ENCODE assay signal across 1 cellular context in genomic region chr14:77053046-77053841, GRCh38.
TF ChIP-seq lines count a peak whose summit lies in the region.

No MANE protein-coding gene starts in this region.

TF ChIP-seq in K562, 482 proteins besides CTCF, POLR2A, EP300 and RAD21 (continued from another document and continues in another):
- TF ChIP-seq E2F4 (CRISPR knock-in tag; IDR thresholded peaks at IDR 0.05; ENCODE audit: low read depth): no peak
- no peak for TF ChIP-seq PHTF2 (CRISPR knock-in tag; IDR thresholded peaks at IDR 0.05)
- peak; percentile 19 to 81; a peak in 2 of 4 replicates for TF ChIP-seq MAZ (CRISPR knock-in tag; conservative IDR thresholded peaks at IDR 0.05 in 1 of 2, IDR thresholded peaks at IDR 0.05 in 1 of 2)
- no peak for TF ChIP-seq TEAD4 (IDR thresholded peaks at IDR 0.05; ENCODE audit: low read length)
- no peak for TF ChIP-seq TEAD4 (CRISPR knock-in tag; IDR thresholded peaks at IDR 0.05; ENCODE audit: borderline replicate concordance)
- peak; percentile 38; the same call in 1 of the 2 replicates for TF ChIP-seq ZNF592 (IDR thresholded peaks at IDR 0.05)
- TF ChIP-seq ZKSCAN8 (CRISPR knock-in tag; IDR thresholded peaks at IDR 0.05): no peak
- no peak for TF ChIP-seq TAF9B (IDR thresholded peaks at IDR 0.05; ENCODE audit: partially characterized antibody)
- TF ChIP-seq RBM25 (IDR thresholded peaks at IDR 0.05; ENCODE audit: low read depth, low read length, severe bottlenecking): peak; percentile 50
- no peak for TF ChIP-seq NONO (IDR thresholded peaks at IDR 0.05; ENCODE audit: low read depth in 2 of 2, low read length in 1 of 2)
- TF ChIP-seq MCM2 (IDR thresholded peaks at IDR 0.05; ENCODE audit: low read depth): no peak
- peak; percentile 85 for TF ChIP-seq CC2D1A (IDR thresholded peaks at IDR 0.05)
- TF ChIP-seq ATF1 (CRISPR knock-in tag; IDR thresholded peaks at IDR 0.05): no peak
- TF ChIP-seq ATF1 (tag; IDR thresholded peaks at IDR 0.05): 0 out of 2 replicates have a peak, but pooled peaks have one; percentile 23
- no peak for TF ChIP-seq SREBF1 (IDR thresholded peaks at IDR 0.05; ENCODE audit: borderline replicate concordance, low read depth, low read length)
- peak; percentile 24; the same call in 1 of the 2 replicates for TF ChIP-seq NFIC (IDR thresholded peaks at IDR 0.05)
- TF ChIP-seq ZNF280B (CRISPR knock-in tag; IDR thresholded peaks at IDR 0.05): no peak
- peak; percentile 56; the same call in 1 of the 2 replicates for TF ChIP-seq TFAP4 (CRISPR knock-in tag; IDR thresholded peaks at IDR 0.05; ENCODE audit: borderline replicate concordance)
- no peak for TF ChIP-seq CREB3 (tag; conservative IDR thresholded peaks at IDR 0.05; ENCODE audit: low read depth)
- no peak for TF ChIP-seq ZFP36 (IDR thresholded peaks at IDR 0.05; ENCODE audit: low read depth, low read length, partially characterized antibody)
- TF ChIP-seq SMC3 (conservative IDR thresholded peaks at IDR 0.05; ENCODE audit: insufficient read depth, low read depth, low read length): peak; percentile 85
- no peak for TF ChIP-seq KAT2B (IDR thresholded peaks at IDR 0.05; ENCODE audit: low read depth, low read length)
- no peak for TF ChIP-seq ARNT (IDR thresholded peaks at IDR 0.05)
- no peak for TF ChIP-seq ZNF384 (IDR thresholded peaks at IDR 0.05; ENCODE audit: low read depth, low read length)
- peak; percentile 94 for TF ChIP-seq ZBTB7A (IDR thresholded peaks at IDR 0.05; ENCODE audit: borderline replicate concordance, control insufficient read depth, low read depth, low read length)
- no peak for TF ChIP-seq USF2 (CRISPR knock-in tag; IDR thresholded peaks at IDR 0.05)
- no peak for TF ChIP-seq NELFE (IDR thresholded peaks at IDR 0.05; ENCODE audit: insufficient read depth, insufficient read length)
- TF ChIP-seq GATA2 (CRISPR knock-in tag; IDR thresholded peaks at IDR 0.05): peak; percentile 37; the same call in 1 of the 2 replicates
- 0 out of 2 replicates have a peak, but pooled peaks have one; percentile 17 for TF ChIP-seq ZBTB33 (CRISPR knock-in tag; IDR thresholded peaks at IDR 0.05)
- TF ChIP-seq NR3C1 (CRISPR knock-in tag; IDR thresholded peaks at IDR 0.05): no peak
- no peak for TF ChIP-seq FOXA3 (CRISPR knock-in tag; conservative IDR thresholded peaks at IDR 0.05 in 1 of 2, IDR thresholded peaks at IDR 0.05 in 1 of 2)
- TF ChIP-seq CBX8 (IDR thresholded peaks at IDR 0.05; ENCODE audit: borderline replicate concordance, extremely low read depth, low read depth, low read length, poor library complexity, severe bottlenecking): no peak
- TF ChIP-seq XRCC5 (IDR thresholded peaks at IDR 0.05; ENCODE audit: low read depth, low read length): 0 out of 2 replicates have a peak, but pooled peaks have one; percentile 65
- TF ChIP-seq CTBP1 (IDR thresholded peaks at IDR 0.05; ENCODE audit: borderline replicate concordance): 0 out of 2 replicates have a peak, but pooled peaks have one; percentile 24
- TF ChIP-seq SMAD4 (CRISPR knock-in tag; conservative IDR thresholded peaks at IDR 0.05): no peak
- no peak for TF ChIP-seq ZNF174 (CRISPR knock-in tag; IDR thresholded peaks at IDR 0.05)
- TF ChIP-seq MECOM (CRISPR knock-in tag; IDR thresholded peaks at IDR 0.05): no peak
- TF ChIP-seq ATF7 (IDR thresholded peaks at IDR 0.05): peak; percentile 22; the same call in 1 of the 2 replicates
- TF ChIP-seq VEZF1 (CRISPR knock-in tag; IDR thresholded peaks at IDR 0.05): peak; percentile 66
- TF ChIP-seq ARID4B (CRISPR knock-in tag; IDR thresholded peaks at IDR 0.05): no peak
- TF ChIP-seq NEUROD1 (IDR thresholded peaks at IDR 0.05; ENCODE audit: borderline replicate concordance, low read depth, low read length, partially characterized antibody): no peak
- no peak for TF ChIP-seq RBBP5 (IDR thresholded peaks at IDR 0.05; ENCODE audit: borderline replicate concordance, insufficient read depth, low read length, poor library complexity, severe bottlenecking)
- 0 out of 4 replicates have a peak, but pooled peaks of 1 of the 2 experiments have one; percentile 30 for TF ChIP-seq RCOR1 (IDR thresholded peaks at IDR 0.05; ENCODE audit: borderline replicate concordance in 1 of 2, low read depth in 2 of 2, low read length in 2 of 2)
